In genomic region chr11:128796275-128796674, GRCh38 we compare ENCODE assay signal across 8 cellular contexts.
DNase-seq lines count a peak whose midpoint lies in the region; ATAC-seq lines count a peak whose summit lies in the region.

No MANE protein-coding gene starts in this region.

- DNase-seq in stimulated activated naive CD8-positive, alpha-beta T cell treated with anti-CD3 and anti-CD28 coated beads, Interleukin-15, amount 100 ng/mL, for 72 hours = no peak
- DNase-seq in stimulated activated naive CD8-positive, alpha-beta T cell treated with anti-CD3 and anti-CD28 coated beads, Interleukin-15, Interleukin-2, amounts not matched to agents 100 U/mL and 50 U/mL, for 24 hours = no peak
- DNase-seq in NCI-H526 (lab: John Stamatoyannopoulos, UW) (peak; percentile 61 to 87), NCI-H510A (lab: John Stamatoyannopoulos, UW) (no peak), NCI-H187 treated with DMSO at 0.1 percent for 48 hours (lab: John Stamatoyannopoulos, UW) (no peak), NCI-H2196 (lab: John Stamatoyannopoulos, UW; ENCODE audit: unreplicated experiment) (no peak)
- no peak for DNase-seq in stimulated activated CD4-positive, alpha-beta T cell treated with anti-CD3 and anti-CD28 coated beads, Interleukin-12 subunit alpha, Interleukin-12 subunit beta, amount 100 ng/mL, for 4 hours

- H3K27ac Mint-ChIP-seq in stimulated activated naive CD8-positive, alpha-beta T cell treated with anti-CD3 and anti-CD28 coated beads, Interleukin-15, amount 100 ng/mL, for 72 hours = no peak overlapping the region

- H3K9me3 Mint-ChIP-seq in stimulated activated naive CD8-positive, alpha-beta T cell treated with anti-CD3 and anti-CD28 coated beads, Interleukin-15, amount 100 ng/mL, for 72 hours = no peaks in the 10 kb centered on the region

- no peaks in the 10 kb centered on the region for H3K27me3 Mint-ChIP-seq in stimulated activated naive CD8-positive, alpha-beta T cell treated with anti-CD3 and anti-CD28 coated beads, Interleukin-15, amount 100 ng/mL, for 72 hours

- no peak overlapping the region for H3K4me3 Mint-ChIP-seq in stimulated activated naive CD8-positive, alpha-beta T cell treated with anti-CD3 and anti-CD28 coated beads, Interleukin-15, amount 100 ng/mL, for 72 hours

- peaks cover 11% of the 10 kb centered on the region for H3K4me1 Mint-ChIP-seq in stimulated activated naive CD8-positive, alpha-beta T cell treated with anti-CD3 and anti-CD28 coated beads, Interleukin-15, amount 100 ng/mL, for 72 hours

- ATAC-seq in stimulated activated naive CD8-positive, alpha-beta T cell treated with anti-CD3 and anti-CD28 coated beads, Interleukin-15, amount 100 ng/mL, for 72 hours = peak; percentile 57
- no peak for ATAC-seq in stimulated activated naive CD8-positive, alpha-beta T cell treated with anti-CD3 and anti-CD28 coated beads, Interleukin-15, Interleukin-2, amounts not matched to agents 100 U/mL and 50 U/mL, for 24 hours
- peak; percentile 89 for ATAC-seq in HG02763 (IDR thresholded peaks at IDR 0.05; ENCODE audit: unreplicated experiment)

Comparison
In these comparisons a context has a peak if more than half of its experiments do, and no peak if none do; other contexts are left out.
1. DNase-seq: peak in NCI-H526 (2 of 2); none in stimulated activated naive CD8-positive, alpha-beta T cell treated with anti-CD3 and anti-CD28 coated beads, Interleukin-15, amount 100 ng/mL, for 72 hours (0 of 2), stimulated activated naive CD8-positive, alpha-beta T cell treated with anti-CD3 and anti-CD28 coated beads, Interleukin-15, Interleukin-2, amounts not matched to agents 100 U/mL and 50 U/mL, for 24 hours (single experiment), stimulated activated CD4-positive, alpha-beta T cell treated with anti-CD3 and anti-CD28 coated beads, Interleukin-12 subunit alpha, Interleukin-12 subunit beta, amount 100 ng/mL, for 4 hours (single experiment), NCI-H510A (single experiment), NCI-H187 treated with DMSO at 0.1 percent for 48 hours (single experiment) and NCI-H2196 (single experiment).